8 cellular contexts compared by ENCODE assay signal in the genomic region with DNA sequence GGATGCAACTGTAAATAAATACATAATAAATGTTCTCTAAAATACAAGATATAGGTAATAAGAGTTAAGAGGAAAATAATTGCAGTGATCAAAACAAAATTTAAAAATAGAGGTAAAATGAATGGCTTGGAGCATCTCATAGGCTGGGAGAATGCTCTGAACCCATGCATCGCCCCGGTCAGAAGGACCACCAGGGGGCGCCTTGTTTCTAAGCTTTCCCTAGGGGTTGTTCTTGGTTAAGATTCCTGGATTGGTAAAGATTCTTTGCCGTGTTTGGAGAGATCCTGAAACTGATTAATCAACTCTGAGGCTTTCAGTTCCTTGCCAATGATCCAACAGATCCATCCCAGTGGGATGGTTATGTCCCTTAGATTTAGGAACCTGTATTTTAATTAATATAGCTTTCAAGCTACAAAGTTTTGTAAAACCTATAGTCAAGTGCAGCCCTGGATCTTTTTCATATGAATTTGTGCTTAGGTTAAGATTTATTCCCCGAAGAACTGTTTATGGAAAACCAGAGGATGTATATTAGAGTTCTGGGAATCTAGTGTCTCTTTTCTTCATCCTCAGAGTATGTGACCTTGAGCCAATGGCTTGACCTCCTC. TPM values are rescaled to one million over a fixed set of nuclear protein-coding genes. Genes with fewer than 3 reads are reported as not detected.
DNase-seq lines count a peak whose midpoint lies in the region; ATAC-seq and TF ChIP-seq lines count a peak whose summit lies in the region.

No MANE protein-coding gene starts in this region.

- no peak overlapping the region for H4K91ac ChIP-seq in IMR-90 (ENCODE audit: insufficient read depth, low read depth, low read length)

- H3K27ac Mint-ChIP-seq in natural killer cell = no peak overlapping the region
- no peak overlapping the region for H3K27ac Mint-ChIP-seq in stimulated activated memory B cell treated with anti-CD40 and anti-IgM and Interleukin-4, amounts not matched to agents 10 μg/mL and 1 μg/mL and 100 μg/mL, for 72 hours

- ATAC-seq in IMR-90 (ENCODE audit: low read depth) = peak; percentile 73
- peak; percentile 87 to 90 (median 89) for ATAC-seq in natural killer cell
- peak; percentile 72 for ATAC-seq in stimulated activated memory B cell treated with anti-CD40 and anti-IgM and Interleukin-4, amounts not matched to agents 10 μg/mL and 1 μg/mL and 100 μg/mL, for 72 hours
- no peak for ATAC-seq in HG02938 (IDR thresholded peaks at IDR 0.05; ENCODE audit: unreplicated experiment)

- H3K4me3 Mint-ChIP-seq in natural killer cell = no peak overlapping the region
- no peak overlapping the region for H3K4me3 Mint-ChIP-seq in stimulated activated memory B cell treated with anti-CD40 and anti-IgM and Interleukin-4, amounts not matched to agents 10 μg/mL and 1 μg/mL and 100 μg/mL, for 72 hours

- no peak overlapping the region for H3K4me2 ChIP-seq in IMR-90 (ENCODE audit: low read depth, low read length)
- H3K4me2 ChIP-seq in OCI-LY7 (ENCODE audit: low read length) = no peak overlapping the region

- no peaks in the 10 kb centered on the region for H3K36me3 Mint-ChIP-seq in natural killer cell
- H3K36me3 Mint-ChIP-seq in stimulated activated memory B cell treated with anti-CD40 and anti-IgM and Interleukin-4, amounts not matched to agents 10 μg/mL and 1 μg/mL and 100 μg/mL, for 72 hours = no peaks in the 10 kb centered on the region

- H3K9me2 ChIP-seq in OCI-LY7 (ENCODE audit: insufficient read depth, low read length) = no peaks in the 10 kb centered on the region

- peaks cover 5% of the 10 kb centered on the region; the same call in 1 of the 2 replicates for H3K9me1 ChIP-seq in IMR-90 (ENCODE audit: insufficient read depth, low read length)

- H3K9me3 ChIP-seq in IMR-90 (ENCODE audit: control insufficient read depth, insufficient read depth, low read length) = no peaks in the 10 kb centered on the region
- no peaks in the 10 kb centered on the region for H3K9me3 ChIP-seq in OCI-LY7 (ENCODE audit: low read length)
- no peaks in the 10 kb centered on the region for H3K9me3 ChIP-seq in esophagus muscularis mucosa

- H3K23ac ChIP-seq in IMR-90 (ENCODE audit: low read depth, low read length) = no peak overlapping the region

- no peak overlapping the region for H3K9ac ChIP-seq in IMR-90 (ENCODE audit: low read depth, low read length)

- no peaks in the 10 kb centered on the region for H3K4me1 Mint-ChIP-seq in natural killer cell
- no peaks in the 10 kb centered on the region for H3K4me1 Mint-ChIP-seq in stimulated activated memory B cell treated with anti-CD40 and anti-IgM and Interleukin-4, amounts not matched to agents 10 μg/mL and 1 μg/mL and 100 μg/mL, for 72 hours

- intact Hi-C loops in IMR-90 (cut with micrococcal nuclease) = loop anchor here (2.0 to 10.0 kb wide), 4 partner anchors 135 to 407 kb away; no protein-coding TSS in a partner anchor
- intact Hi-C loops in OCI-LY7 (cut with micrococcal nuclease; ENCODE audit: unreplicated experiment) = loop anchor here (1.0 to 5.0 kb wide), 4 partner anchors 119 to 315 kb away; no protein-coding TSS in a partner anchor
- intact Hi-C loops in esophagus muscularis mucosa (cut with DNase I) = loop anchor here (2.0 to 5.0 kb wide), 2 partner anchors 133 to 369 kb away; no protein-coding TSS in a partner anchor
- intact Hi-C loops in natural killer cell (cut with micrococcal nuclease) = loop anchor here (1.0 to 2.0 kb wide), 3 partner anchors 119 to 317 kb away; no protein-coding TSS in a partner anchor

- H3K14ac ChIP-seq in IMR-90 (replicated peaks; ENCODE audit: low read depth, low read length) = no peak overlapping the region

- peaks cover 9 to 12% of the 10 kb centered on the region in 2 donors for H3K27me3 Mint-ChIP-seq in natural killer cell (ENCODE audit: low read depth in 2 of 2)
- peaks cover 18% of the 10 kb centered on the region for H3K27me3 Mint-ChIP-seq in stimulated activated memory B cell treated with anti-CD40 and anti-IgM and Interleukin-4, amounts not matched to agents 10 μg/mL and 1 μg/mL and 100 μg/mL, for 72 hours

- H4K5ac ChIP-seq in IMR-90 (ENCODE audit: low read depth, low read length) = no peak overlapping the region

- no peak overlapping the region for H2BK120ac ChIP-seq in IMR-90 (ENCODE audit: low read depth, low read length)

- H3K18ac ChIP-seq in IMR-90 (ENCODE audit: low read depth, low read length) = no peak overlapping the region

- H3K27me3 ChIP-seq in IMR-90 (ENCODE audit: control insufficient read depth, insufficient read depth, low read length) = peaks cover 10% of the 10 kb centered on the region
- H3K27me3 ChIP-seq in esophagus muscularis mucosa = no peaks in the 10 kb centered on the region

- TF ChIP-seq RAD21 in IMR-90 (IDR thresholded peaks at IDR 0.05; ENCODE audit: low read length) = peak; percentile 56

- H3K79me2 ChIP-seq in OCI-LY7 (ENCODE audit: insufficient read depth, low read depth, low read length) = no peaks in the 10 kb centered on the region

- H2AFZ ChIP-seq in IMR-90 (replicated peaks; ENCODE audit: low read length, poor library complexity) (no peak overlapping the region), OCI-LY7 (ENCODE audit: low read length) (no peak overlapping the region)

- H3K4ac ChIP-seq in IMR-90 (ENCODE audit: low read depth, low read length) = no peak overlapping the region

- TF ChIP-seq POLR2A in IMR-90 (IDR thresholded peaks at IDR 0.05; ENCODE audit: low read depth, low read length) = no peak
- no peak for TF ChIP-seq POLR2A in esophagus muscularis mucosa (IDR thresholded peaks at IDR 0.05; ENCODE audit: low read depth)

- no peak overlapping the region; the same call in 2 of the 3 replicates for H2BK15ac ChIP-seq in IMR-90 (ENCODE audit: low read depth, low read length)

- CTCF ChIA-PET in IMR-90 (lab: Yijun Ruan, JAX) = interaction anchor here (0.6 to 1.5 kb wide), 9 partner anchors 12 to 80 kb away, joined by 3 to 8 read pairs (median 4); no protein-coding TSS in a partner anchor
- CTCF ChIA-PET in OCI-LY7 (lab: Charles Lee; ENCODE audit: unreplicated experiment) = interaction anchor here (1.2 kb wide), 2 partner anchors 119 to 133 kb away, joined by 4 to 5 read pairs; no protein-coding TSS in a partner anchor

- BruUV-seq in IMR-90 (replicated peaks; lab: Mats Ljungman, UMichigan) = no TSS peak
- BruUV-seq in OCI-LY7 (replicated peaks; lab: Mats Ljungman, UMichigan) = no TSS peak

- H3K56ac ChIP-seq in IMR-90 (ENCODE audit: extremely low read depth, insufficient read depth, low read length) = no peak overlapping the region

- H3K79me1 ChIP-seq in IMR-90 (ENCODE audit: low read depth in 1 of 2, low read length in 2 of 2) = no peaks in the 10 kb centered on the region

- TF ChIP-seq CTCF in IMR-90 (conservative IDR thresholded peaks at IDR 0.05; ENCODE audit: low read depth, low read length) (peak; percentile 70), OCI-LY7 (conservative IDR thresholded peaks at IDR 0.05; ENCODE audit: low read length) (peak; percentile 99), esophagus muscularis mucosa (IDR thresholded peaks at IDR 0.05) (peak; percentile 78 to 93 (median 92)), natural killer cell (IDR thresholded peaks at IDR 0.05) (peak; percentile 98)

- no peak for TF ChIP-seq EP300 in esophagus muscularis mucosa (IDR thresholded peaks at IDR 0.05)

- WGBS in IMR-90 (ENCODE audit: extremely low coverage in 2 of 2, insufficient read length in 1 of 2), 2 experiments = no CpG with 5 or more reads among the region's 5 CpGs
- WGBS in esophagus muscularis mucosa = 8% methylated on average over 5 of the region's 5 CpGs

- DNase-seq in Caki2 (ENCODE audit: low read depth) = peak; percentile 45
- DNase-seq in IMR-90 = peak; percentile 47
- DNase-seq in OCI-LY7 (ENCODE audit: low spot score) = peak; percentile 79
- peak; percentile 76 for DNase-seq in activated T-cell treated with anti-CD3 and anti-CD28 coated beads for 48 hours (ENCODE audit: low read depth)
- DNase-seq in esophagus muscularis mucosa (ENCODE audit: extremely low spot score) = no peak
- DNase-seq in natural killer cell = peak; percentile 79

- H3K4me1 ChIP-seq in IMR-90 (ENCODE audit: control insufficient read depth, insufficient read depth, low read length) (peaks cover 2% of the 10 kb centered on the region; the same call in 1 of the 2 replicates), OCI-LY7 (ENCODE audit: insufficient read depth, low read length, poor library complexity, severe bottlenecking) (no peaks in the 10 kb centered on the region), esophagus muscularis mucosa (peaks cover 0 to 12% (median 6%) of the 10 kb centered on the region in 4 donors)

- in situ Hi-C loops in Caki2 (cut with HindIII; ENCODE audit: low pct_unique_long_range_greater_than_20kb, low sequenced_read_pairs) (no loop called here), IMR-90 (cut with MboI; ENCODE audit: low sequenced_read_pairs) (no loop called here)

- H3K36me3 ChIP-seq in IMR-90 (ENCODE audit: control insufficient read depth, insufficient read depth, low read length) (no peaks in the 10 kb centered on the region), OCI-LY7 (ENCODE audit: insufficient read depth, low read length) (no peaks in the 10 kb centered on the region), esophagus muscularis mucosa (no peaks in the 10 kb centered on the region)

- H3K9me3 Mint-ChIP-seq in natural killer cell = no peaks in the 10 kb centered on the region
- H3K9me3 Mint-ChIP-seq in stimulated activated memory B cell treated with anti-CD40 and anti-IgM and Interleukin-4, amounts not matched to agents 10 μg/mL and 1 μg/mL and 100 μg/mL, for 72 hours = no peaks in the 10 kb centered on the region

- H2AK9ac ChIP-seq in IMR-90 (replicated peaks; ENCODE audit: low read depth, low read length, poor library complexity) = no peak overlapping the region

- dilution Hi-C loops in IMR-90 (cut with HindIII; ENCODE audit: low sequenced_read_pairs, unreplicated experiment) = no loop called here

- H2AK5ac ChIP-seq in IMR-90 (ENCODE audit: low read depth, low read length) = no peak overlapping the region

- H4K20me1 ChIP-seq in IMR-90 (ENCODE audit: insufficient read depth, low read length) (no peaks in the 10 kb centered on the region), OCI-LY7 (ENCODE audit: insufficient read depth, low read length) (no peaks in the 10 kb centered on the region)

- POLR2A ChIA-PET in IMR-90 (lab: Charles Lee; ENCODE audit: unreplicated experiment) (no interaction called here), OCI-LY7 (lab: Charles Lee) (interaction anchor here (0.7 kb wide), 1 partner anchor 128 kb away, joined by 4 read pairs; no protein-coding TSS in a partner anchor)

- H3K4me3 ChIP-seq in IMR-90 (ENCODE audit: insufficient read depth, low read depth, low read length) (no peak overlapping the region), OCI-LY7 (ENCODE audit: low read depth, low read length, poor library complexity, severe bottlenecking) (no peak overlapping the region), esophagus muscularis mucosa (no peak overlapping the region)

- no peak overlapping the region for H2BK5ac ChIP-seq in IMR-90 (ENCODE audit: low read depth, low read length, poor library complexity, severe bottlenecking)

- H2BK20ac ChIP-seq in IMR-90 (ENCODE audit: low read depth, low read length) = no peak overlapping the region

- no peak overlapping the region for H4K8ac ChIP-seq in IMR-90 (ENCODE audit: low read depth in 2 of 2, low read length in 2 of 2)

- H3K27ac ChIP-seq in IMR-90 (ENCODE audit: insufficient read depth, low read length) (no peak overlapping the region), OCI-LY7 (ENCODE audit: low read depth, low read length, poor library complexity, severe bottlenecking) (no peak overlapping the region), esophagus muscularis mucosa (replicated peaks in 1 of 4) (no peak overlapping the region)

RNA-seq across cellular contexts. Expression of a gene that starts 45.3 kb away (rescaled TPM):
- total RNA-seq in Caki2 (2014; rRNA removed; shearing (Covaris generic); ENCODE audit: low replicate concordance) = 110 and 128 TPM in 2 replicates
- total RNA-seq in IMR-90 (2012; rRNA removed) (41.9 and 80.8 TPM in 2 replicates), OCI-LY7 (2022) (119 and 122 TPM in 2 replicates), esophagus muscularis mucosa (10 to 100 TPM; 32.0 to 48.4 (median 36.6) TPM), natural killer cell (10 to 100 TPM; 49.3 to 51.6 (median 51.4) TPM)
- polyA plus RNA-seq in IMR-90 (2012; rRNA removed) = 18.0 and 24.8 TPM in 2 replicates
- polyA plus RNA-seq in IMR-90 (2012; cell fraction: cytosol; rRNA removed) = 3.3 and 4.8 TPM in 2 replicates
- 1.4 and 8.0 TPM in 2 replicates for polyA plus RNA-seq in IMR-90 (2012; cell fraction: nucleus; rRNA removed; ENCODE audit: low replicate concordance)
- total RNA-seq in OCI-LY7 (2014; rRNA removed; shearing (Covaris generic)) = 77.2 and 99.4 TPM in 2 replicates

RNA-seq across cellular contexts. Expression of a gene that starts 55.8 kb away (rescaled TPM):
- 42.7 and 54.7 TPM in 2 replicates for total RNA-seq in Caki2 (2014; rRNA removed; shearing (Covaris generic); ENCODE audit: low replicate concordance)
- total RNA-seq in IMR-90 (2012; rRNA removed) (3.8 and 12.2 TPM in 2 replicates), OCI-LY7 (2022) (65.4 and 67.2 TPM in 2 replicates), esophagus muscularis mucosa (10 to 100 TPM; 30.8 to 44.0 (median 37.2) TPM), natural killer cell (10 to 100 TPM; 45.9 to 58.0 (median 50.8) TPM)
- polyA plus RNA-seq in IMR-90 (2012; rRNA removed) = 34.5 and 42.6 TPM in 2 replicates
- polyA plus RNA-seq in IMR-90 (2012; cell fraction: cytosol; rRNA removed) = 9.0 and 19.1 TPM in 2 replicates
- polyA plus RNA-seq in IMR-90 (2012; cell fraction: nucleus; rRNA removed; ENCODE audit: low replicate concordance) = 1.8 and 10.5 TPM in 2 replicates
- 36.7 and 42.4 TPM in 2 replicates for total RNA-seq in OCI-LY7 (2014; rRNA removed; shearing (Covaris generic))
